8 cellular contexts compared by ENCODE assay signal in genomic region chr1:119286587-119287181, GRCh38.
DNase-seq lines count a peak whose midpoint lies in the region; ATAC-seq and TF ChIP-seq lines count a peak whose summit lies in the region.

No MANE protein-coding gene starts in this region.

- H3K4me1 Mint-ChIP-seq in activated naive CD4-positive, alpha-beta T cell treated with anti-CD3 and anti-CD28 coated beads for 36 hours (ENCODE audit: low read depth): no peaks in the 10 kb centered on the region
- H3K4me1 Mint-ChIP-seq in GM23338: peaks cover 6% of the 10 kb centered on the region
- H3K4me1 Mint-ChIP-seq in activated CD4-positive, alpha-beta T cell treated with anti-CD3 and anti-CD28 coated beads, Interleukin-2, amount 10 ng/mL, durations not matched to agents 24 days and 14 days: no peaks in the 10 kb centered on the region
- H3K4me1 Mint-ChIP-seq in stimulated activated naive B cell treated with anti-CD40 and anti-IgM and Interleukin-4, amounts not matched to agents 10 μg/mL and 1 μg/mL and 100 μg/mL, for 72 hours: no peaks in the 10 kb centered on the region

- peak; percentile 90 to 91 for TF ChIP-seq CTCF in GM23338 (conservative IDR thresholded peaks at IDR 0.05; ENCODE audit: low read depth in 2 of 2)
- TF ChIP-seq CTCF in hepatocyte (IDR thresholded peaks at IDR 0.05; ENCODE audit: poor library complexity): peak; percentile 87

- no peaks in the 10 kb centered on the region for H3K9me3 Mint-ChIP-seq in activated naive CD4-positive, alpha-beta T cell treated with anti-CD3 and anti-CD28 coated beads for 36 hours
- H3K9me3 Mint-ChIP-seq in GM23338: no peaks in the 10 kb centered on the region
- H3K9me3 Mint-ChIP-seq in activated CD4-positive, alpha-beta T cell treated with anti-CD3 and anti-CD28 coated beads, Interleukin-2, amount 10 ng/mL, durations not matched to agents 24 days and 14 days: no peaks in the 10 kb centered on the region
- H3K9me3 Mint-ChIP-seq in stimulated activated naive B cell treated with anti-CD40 and anti-IgM and Interleukin-4, amounts not matched to agents 10 μg/mL and 1 μg/mL and 100 μg/mL, for 72 hours: peaks cover 0 to 2% of the 10 kb centered on the region in 2 donors

- H3K4me2 ChIP-seq in GM23338: no peak overlapping the region
- no peak overlapping the region for H3K4me2 ChIP-seq in hepatocyte

- no peaks in the 10 kb centered on the region for H3K27me3 ChIP-seq in GM23338 (ENCODE audit: insufficient read depth)
- no peaks in the 10 kb centered on the region for H3K27me3 ChIP-seq in hepatocyte

- H3K4me1 ChIP-seq in GM23338 (ENCODE audit: insufficient read depth): no peaks in the 10 kb centered on the region
- no peaks in the 10 kb centered on the region for H3K4me1 ChIP-seq in hepatocyte (ENCODE audit: insufficient read depth)

- H3F3A ChIP-seq in GM23338 (replicated peaks; ENCODE audit: low read depth): no peaks in the 10 kb centered on the region

- no peaks in the 10 kb centered on the region for H3K9me3 ChIP-seq in hepatocyte (ENCODE audit: low read depth)

- no peaks in the 10 kb centered on the region for H4K20me1 ChIP-seq in GM23338 (replicated peaks; ENCODE audit: insufficient read depth)
- H4K20me1 ChIP-seq in hepatocyte (ENCODE audit: insufficient read depth, poor library complexity, severe bottlenecking): no peaks in the 10 kb centered on the region

- H3K79me2 ChIP-seq in GM23338 (replicated peaks; ENCODE audit: insufficient read depth) (no peaks in the 10 kb centered on the region), hepatocyte (no peaks in the 10 kb centered on the region)

- intact Hi-C loops in activated naive CD4-positive, alpha-beta T cell treated with anti-CD3 and anti-CD28 coated beads for 36 hours (cut with micrococcal nuclease): loop anchor here (1.0 to 10.0 kb wide), 5 partner anchors 42 to 388 kb away; no protein-coding TSS in a partner anchor
- intact Hi-C loops in activated CD4-positive, alpha-beta T cell treated with anti-CD3 and anti-CD28 coated beads, Interleukin-2, amount 10 ng/mL, durations not matched to agents 24 days and 14 days (cut with micrococcal nuclease): loop anchor here (5.0 kb wide), 1 partner anchor 81 kb away; the partner anchor contains the start of gene HAO2

- H3K4me3 ChIP-seq in GM23338 (no peak overlapping the region), hepatocyte (no peak overlapping the region)

- H3K36me3 ChIP-seq in GM23338 (ENCODE audit: insufficient read depth) (no peaks in the 10 kb centered on the region), hepatocyte (replicated peaks; ENCODE audit: insufficient read depth, low read depth) (no peaks in the 10 kb centered on the region)

- H3K27ac ChIP-seq in GM23338 (ENCODE audit: low read depth): no peak overlapping the region
- no peak overlapping the region for H3K27ac ChIP-seq in hepatocyte

- no peaks in the 10 kb centered on the region for H3K36me3 Mint-ChIP-seq in activated naive CD4-positive, alpha-beta T cell treated with anti-CD3 and anti-CD28 coated beads for 36 hours (ENCODE audit: low read depth)
- H3K36me3 Mint-ChIP-seq in GM23338 (ENCODE audit: low read depth): no peaks in the 10 kb centered on the region
- no peaks in the 10 kb centered on the region for H3K36me3 Mint-ChIP-seq in activated CD4-positive, alpha-beta T cell treated with anti-CD3 and anti-CD28 coated beads, Interleukin-2, amount 10 ng/mL, durations not matched to agents 24 days and 14 days (ENCODE audit: low read depth)
- no peaks in the 10 kb centered on the region for H3K36me3 Mint-ChIP-seq in stimulated activated naive B cell treated with anti-CD40 and anti-IgM and Interleukin-4, amounts not matched to agents 10 μg/mL and 1 μg/mL and 100 μg/mL, for 72 hours

- H2AFZ ChIP-seq in GM23338 (no peak overlapping the region), hepatocyte (no peak overlapping the region)

- WGBS in hepatocyte (ENCODE audit: low lambda C conversion rate, missing lambda C conversion rate): 49% methylated on average over 7 of the region's 8 CpGs

- peaks cover 13% of the 10 kb centered on the region for H3K27me3 Mint-ChIP-seq in activated naive CD4-positive, alpha-beta T cell treated with anti-CD3 and anti-CD28 coated beads for 36 hours (ENCODE audit: low read depth)
- peaks cover 2% of the 10 kb centered on the region for H3K27me3 Mint-ChIP-seq in GM23338 (ENCODE audit: insufficient read depth, low read depth, poor library complexity)
- H3K27me3 Mint-ChIP-seq in activated CD4-positive, alpha-beta T cell treated with anti-CD3 and anti-CD28 coated beads, Interleukin-2, amount 10 ng/mL, durations not matched to agents 24 days and 14 days: peaks cover 19% of the 10 kb centered on the region
- peaks cover 20 to 24% of the 10 kb centered on the region in 2 donors for H3K27me3 Mint-ChIP-seq in stimulated activated naive B cell treated with anti-CD40 and anti-IgM and Interleukin-4, amounts not matched to agents 10 μg/mL and 1 μg/mL and 100 μg/mL, for 72 hours

- H3K4me3 Mint-ChIP-seq in activated naive CD4-positive, alpha-beta T cell treated with anti-CD3 and anti-CD28 coated beads for 36 hours: no peak overlapping the region
- no peak overlapping the region for H3K4me3 Mint-ChIP-seq in GM23338
- H3K4me3 Mint-ChIP-seq in activated CD4-positive, alpha-beta T cell treated with anti-CD3 and anti-CD28 coated beads, Interleukin-2, amount 10 ng/mL, durations not matched to agents 24 days and 14 days: no peak overlapping the region
- H3K4me3 Mint-ChIP-seq in stimulated activated naive B cell treated with anti-CD40 and anti-IgM and Interleukin-4, amounts not matched to agents 10 μg/mL and 1 μg/mL and 100 μg/mL, for 72 hours: no peak overlapping the region

- DNase-seq in activated naive CD4-positive, alpha-beta T cell treated with anti-CD3 and anti-CD28 coated beads for 36 hours: peak; percentile 47
- no peak for DNase-seq in activated naive CD4-positive, alpha-beta T cell treated with Interleukin-2 at 50 U/mL for 16 hours
- peak; percentile 90 for DNase-seq in GM23338 (ENCODE audit: low spot score)
- peak; percentile 70 for DNase-seq in NAMALWA (ENCODE audit: low spot score)
- DNase-seq in activated CD4-positive, alpha-beta T cell treated with anti-CD3 and anti-CD28 coated beads, Interleukin-2, amount 10 ng/mL, durations not matched to agents 24 days and 14 days: peak; percentile 77
- peak; percentile 75 for DNase-seq in hepatocyte (ENCODE audit: low spot score)
- peak; percentile 28 for DNase-seq in stimulated activated naive B cell treated with anti-CD40 and anti-IgM and Interleukin-4, amounts not matched to agents 10 μg/mL and 1 μg/mL and 100 μg/mL, for 72 hours

- ATAC-seq in GM23338 (peak; percentile 99), GM21367 (IDR thresholded peaks at IDR 0.05; ENCODE audit: unreplicated experiment) (no peak)
- peak; percentile 92 to 96 for ATAC-seq in stimulated activated naive B cell treated with anti-CD40 and anti-IgM and Interleukin-4, amounts not matched to agents 10 μg/mL and 1 μg/mL and 100 μg/mL, for 72 hours (replicated peaks)

- CTCF ChIA-PET in activated naive CD4-positive, alpha-beta T cell treated with anti-CD3 and anti-CD28 coated beads for 36 hours (lab: Charles Lee): interaction anchor here (0.7 to 2.7 kb wide), 8 partner anchors 10 to 388 kb away, joined by 3 to 10 read pairs (median 4); no protein-coding TSS in a partner anchor

- H3K9me2 ChIP-seq in GM23338 (ENCODE audit: insufficient read depth): no peaks in the 10 kb centered on the region
- no peaks in the 10 kb centered on the region for H3K9me2 ChIP-seq in hepatocyte (replicated peaks; ENCODE audit: insufficient read depth)

- no peak overlapping the region for H3K27ac Mint-ChIP-seq in activated naive CD4-positive, alpha-beta T cell treated with anti-CD3 and anti-CD28 coated beads for 36 hours
- no peak overlapping the region for H3K27ac Mint-ChIP-seq in GM23338
- H3K27ac Mint-ChIP-seq in activated CD4-positive, alpha-beta T cell treated with anti-CD3 and anti-CD28 coated beads, Interleukin-2, amount 10 ng/mL, durations not matched to agents 24 days and 14 days: no peak overlapping the region
- no peak overlapping the region for H3K27ac Mint-ChIP-seq in stimulated activated naive B cell treated with anti-CD40 and anti-IgM and Interleukin-4, amounts not matched to agents 10 μg/mL and 1 μg/mL and 100 μg/mL, for 72 hours

TF ChIP-seq in GM23338, 12 proteins besides CTCF, POLR2A, EP300 and RAD21:
- TF ChIP-seq POLR2AphosphoS5 (IDR thresholded peaks at IDR 0.05; ENCODE audit: low read depth): no peak
- TF ChIP-seq JUNB (IDR thresholded peaks at IDR 0.05; ENCODE audit: unreplicated experiment): no peak
- no peak for TF ChIP-seq EZH2 (IDR thresholded peaks at IDR 0.05; ENCODE audit: low read depth, unreplicated experiment)
- no peak for TF ChIP-seq CREB1 (CRISPR knock-in tag; IDR thresholded peaks at IDR 0.05; ENCODE audit: low read depth)
- no peak for TF ChIP-seq REST (IDR thresholded peaks at IDR 0.05; ENCODE audit: unreplicated experiment)
- no peak for TF ChIP-seq STAT1 (IDR thresholded peaks at IDR 0.05; ENCODE audit: unreplicated experiment)
